Comparison of ENCODE assay signal across 8 cellular contexts in genomic region chr7:76356823-76357222, GRCh38. TPM values are rescaled to one million over a fixed set of nuclear protein-coding genes. Genes with fewer than 3 reads are reported as not detected.
DNase-seq lines count a peak whose midpoint lies in the region; ATAC-seq and TF ChIP-seq lines count a peak whose summit lies in the region.

No MANE protein-coding gene starts in this region.

- H2BK5ac ChIP-seq in mesenchymal stem cell (ENCODE audit: low read depth, low read length, poor library complexity, severe bottlenecking), result no peak overlapping the region

- H3K9me3 Mint-ChIP-seq in brain, result peaks cover 2 to 28% (median 4%) of the 10 kb centered on the region in 5 experiments

- ATAC-seq in upper lobe of left lung (ENCODE audit: low FRiP score in 2 of 2) (no peak), GM18520 (IDR thresholded peaks at IDR 0.05; ENCODE audit: unreplicated experiment) (no peak)

- H3K36me3 ChIP-seq in mesenchymal stem cell (ENCODE audit: control insufficient read depth in 1 of 2, insufficient read depth in 2 of 2, low read depth in 1 of 2, low read length in 2 of 2) (peaks cover 16 to 34% of the 10 kb centered on the region in 2 experiments), upper lobe of left lung (peaks cover 0 to 6% (median 0%) of the 10 kb centered on the region in 4 donors)

- no peak overlapping the region for H4K91ac ChIP-seq in mesenchymal stem cell (ENCODE audit: low read length)

- no peaks in the 10 kb centered on the region for H3K9me3 ChIP-seq in mesenchymal stem cell (ENCODE audit: control insufficient read depth, low read length)
- no peaks in the 10 kb centered on the region for H3K9me3 ChIP-seq in upper lobe of left lung

- peak; percentile 72 for DNase-seq in DMS 273 (lab: John Stamatoyannopoulos, UW; ENCODE audit: unreplicated experiment)
- no peak for DNase-seq in DMS 273 treated with DMSO at 0.1 percent for 48 hours (lab: John Stamatoyannopoulos, UW)
- DNase-seq in NCI-H146 (lab: John Stamatoyannopoulos, UW), result peak; percentile 52
- DNase-seq in mesenchymal stem cell, result peak; percentile 69
- DNase-seq in upper lobe of left lung, result no peak
- DNase-seq in cerebellar cortex (ENCODE audit: low spot score), result no peak

- H3K4me1 ChIP-seq in mesenchymal stem cell (ENCODE audit: control insufficient read depth, insufficient read depth, low read depth, low read length), result peaks cover 10% of the 10 kb centered on the region
- peaks cover 38 to 67% (median 43%) of the 10 kb centered on the region in 4 donors for H3K4me1 ChIP-seq in upper lobe of left lung

- peak overlapping the region; percentile 96 for H3K9ac ChIP-seq in mesenchymal stem cell (ENCODE audit: low read length)

- H3K27ac Mint-ChIP-seq in brain, result peak overlapping the region; percentile 95 to 100 (median 99)

- H3K36me3 Mint-ChIP-seq in brain, result peaks cover 59% of the 10 kb centered on the region

- H2BK15ac ChIP-seq in mesenchymal stem cell (ENCODE audit: low read depth, poor library complexity, severe bottlenecking), result no peak overlapping the region

- TF ChIP-seq POLR2A in upper lobe of left lung (IDR thresholded peaks at IDR 0.05), result no peak

- 82% methylated on average over 4 of the region's 6 CpGs for WGBS in mesenchymal stem cell
- WGBS in upper lobe of left lung, 2 donors, result 62 to 66% methylated on average over 6 of the region's 6 CpGs

- H3K14ac ChIP-seq in mesenchymal stem cell (ENCODE audit: low read length in 2 of 2), result no peak overlapping the region

- H2AK5ac ChIP-seq in mesenchymal stem cell (ENCODE audit: low read length, severe bottlenecking), result no peak overlapping the region

- H2AFZ ChIP-seq in mesenchymal stem cell (ENCODE audit: low read depth, low read length), result no peak overlapping the region

- no peak overlapping the region for H4K8ac ChIP-seq in mesenchymal stem cell (ENCODE audit: low read length)

- peaks cover 1% of the 10 kb centered on the region for H3K79me1 ChIP-seq in mesenchymal stem cell (replicated peaks; ENCODE audit: low read length, poor library complexity, severe bottlenecking)

- H2BK120ac ChIP-seq in mesenchymal stem cell (ENCODE audit: low read depth, low read length), result no peak overlapping the region

- H3K23ac ChIP-seq in mesenchymal stem cell (ENCODE audit: low read length in 2 of 2), result no peak overlapping the region

- peaks cover 12% of the 10 kb centered on the region for H3K27me3 Mint-ChIP-seq in brain

- TF ChIP-seq CTCF in brain (conservative IDR thresholded peaks at IDR 0.05) (peak in 1 of 2 experiments; percentile 20), upper lobe of left lung (IDR thresholded peaks at IDR 0.05) (no peak)

- H3K27me3 ChIP-seq in mesenchymal stem cell (ENCODE audit: control insufficient read depth in 1 of 2, insufficient read depth in 1 of 2, low read length in 2 of 2) (no peaks in the 10 kb centered on the region), upper lobe of left lung (no peaks in the 10 kb centered on the region)

- peak overlapping the region; percentile 94 to 97 (median 96) for H3K4me3 Mint-ChIP-seq in brain

- peak overlapping the region in 1 of 2 experiments; percentile 89 for H3K4me3 ChIP-seq in mesenchymal stem cell (ENCODE audit: insufficient read depth in 1 of 2, low read depth in 1 of 2, low read length in 2 of 2)
- H3K4me3 ChIP-seq in upper lobe of left lung, result peak overlapping the region in 2 of 4 donors; percentile 92 to 100

- H2BK12ac ChIP-seq in mesenchymal stem cell (ENCODE audit: low read length in 2 of 2), result no peak overlapping the region

- TF ChIP-seq EP300 in upper lobe of left lung (IDR thresholded peaks at IDR 0.05), result no peak

- H3K27ac ChIP-seq in mesenchymal stem cell (ENCODE audit: low read length, poor library complexity, severe bottlenecking) (no peak overlapping the region), upper lobe of left lung (peak overlapping the region in 2 of 4 donors; percentile 11 to 99)

- H3K4ac ChIP-seq in mesenchymal stem cell (ENCODE audit: low read depth in 1 of 2, low read length in 2 of 2), result no peak overlapping the region

- peak overlapping the region; percentile 83 for H3K4me2 ChIP-seq in mesenchymal stem cell (ENCODE audit: low read length, poor library complexity, severe bottlenecking)

- H3K4me1 Mint-ChIP-seq in brain, result peaks cover 57% of the 10 kb centered on the region

- no peak overlapping the region for H3K18ac ChIP-seq in mesenchymal stem cell (ENCODE audit: low read depth in 1 of 2, low read length in 2 of 2)

RNA-seq across cellular contexts. Expression of gene YWHAG, which starts 2.0 kb away (rescaled TPM):
- polyA plus RNA-seq in brain (ENCODE audit: insufficient read depth, low read depth, low replicate concordance), result 215 TPM
- polyA plus RNA-seq in mesenchymal stem cell (2013, experiment 1 of 2), result 106 TPM
- polyA plus RNA-seq in mesenchymal stem cell (2013, experiment 2 of 2), result 107 TPM
- total RNA-seq in upper lobe of left lung, result 100 to 1,000 TPM in 1 of 6 donors, 10 to 100 TPM in 5; 51.3 to 114 (median 73.4) TPM

RNA-seq across cellular contexts. Expression of gene SSC4D, which starts 52.7 kb away (rescaled TPM):
- polyA plus RNA-seq in brain (ENCODE audit: insufficient read depth, low read depth, low replicate concordance), result 2.2 TPM
- polyA plus RNA-seq in mesenchymal stem cell (2013, experiment 1 of 2), result 0.46 TPM
- polyA plus RNA-seq in mesenchymal stem cell (2013, experiment 2 of 2), result 0.49 TPM
- 1 to 10 TPM in 5 of 6 donors, not detected in 1; 1.7 to 2.1 (median 1.9) TPM for total RNA-seq in upper lobe of left lung

RNA-seq across cellular contexts. Expression of gene HSPB1, which starts 54.4 kb away (rescaled TPM):
- polyA plus RNA-seq in brain (ENCODE audit: insufficient read depth, low read depth, low replicate concordance), result 404 TPM
- polyA plus RNA-seq in mesenchymal stem cell (2013, experiment 1 of 2), result 794 TPM
- 815 TPM for polyA plus RNA-seq in mesenchymal stem cell (2013, experiment 2 of 2)
- total RNA-seq in upper lobe of left lung, result 100 to 1,000 TPM; 164 to 703 (median 300) TPM

Comparison
In these comparisons a context has a peak if more than half of its experiments do, and no peak if none do; other contexts are left out.
1. DNase-seq: peak in DMS 273 (single experiment), NCI-H146 (single experiment) and mesenchymal stem cell (single experiment); none in DMS 273 treated with DMSO at 0.1 percent for 48 hours (single experiment), upper lobe of left lung (0 of 2) and cerebellar cortex (single experiment).